ENCODE assay signal across 20 cellular contexts in the genomic region with DNA sequence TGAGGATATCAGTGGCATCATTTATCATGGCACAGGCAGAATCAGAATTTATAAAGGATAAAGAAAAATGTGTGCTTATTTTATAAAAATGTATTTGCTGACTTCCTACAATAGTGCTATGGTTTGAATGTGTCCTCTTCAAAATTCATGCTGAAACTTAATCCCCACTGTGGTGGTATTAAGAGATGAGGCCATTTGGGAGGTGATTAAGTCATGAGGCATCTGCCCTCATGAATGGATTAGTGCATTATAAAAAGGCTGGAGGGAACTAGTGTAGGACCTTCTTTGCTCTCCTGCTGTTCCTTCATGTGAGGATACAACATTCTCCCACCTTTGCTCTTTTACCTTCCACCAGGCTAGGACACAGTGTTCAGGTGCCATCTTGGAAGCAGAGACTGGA.
"Had no signal": no experiment of that assay in that cellular context is flagged by ENCODE, and none has a peak within 500 bp of the region (broad histone marks: within the 10 kb centered on the region; RNA-seq: fewer than 3 reads in every experiment).

No MANE protein-coding gene starts in this region.

- H3K27me3 ChIP-seq: body of pancreas, left lung, sigmoid colon, transverse colon had no signal

- DNase-seq: activated CD4-positive, alpha-beta T cell treated with anti-CD3 and anti-CD28 coated beads, Interleukin-2, amount 10 ng/mL, durations not matched to agents 7 days and 5 days; activated CD4-positive, CD25-positive, alpha-beta regulatory T cell treated with anti-CD3 and anti-CD28 coated beads, Interleukin-2, amount 50 U/mL, for 72 hours; activated CD8-positive, alpha-beta memory T cell treated with anti-CD3 and anti-CD28 coated beads, Interleukin-2, amount 10 ng/mL, durations not matched to agents 7 days and 5 days; activated CD8-positive, alpha-beta T cell treated with anti-CD3 and anti-CD28 coated beads for 36 hours; activated effector memory CD4-positive, alpha-beta T cell treated with anti-CD3 and anti-CD28 coated beads, Interleukin-2, amount 50 U/mL, for 16 hours; activated naive CD4-positive, alpha-beta T cell treated with anti-CD3 and anti-CD28 coated beads, Interleukin-2, amount 50 U/mL, for 16 hours; activated T-cell treated with anti-CD3 and anti-CD28 coated beads for 4 hours; anterior cingulate cortex; body of pancreas; foreskin melanocyte; left lung; naive thymus-derived CD4-positive, alpha-beta T cell; posterior cingulate gyrus; sigmoid colon; stimulated activated CD4-positive, alpha-beta T cell treated with anti-CD3 and anti-CD28 coated beads, Interleukin-2, amount 100 ng/mL, for 48 hours; stimulated activated CD8-positive, alpha-beta memory T cell treated with anti-CD3 and anti-CD28 coated beads, Interleukin-4, amount 100 ng/mL, for 48 hours; stimulated activated naive B cell treated with anti-CD40 and anti-IgM and Interleukin-4, amounts not matched to agents 10 μg/mL and 1 μg/mL and 100 μg/mL, for 72 hours; transverse colon; WERI-Rb-1 had no signal

- ATAC-seq: activated CD8-positive, alpha-beta memory T cell treated with anti-CD3 and anti-CD28 coated beads, Interleukin-2, amount 10 ng/mL, durations not matched to agents 7 days and 5 days; activated CD8-positive, alpha-beta T cell treated with anti-CD3 and anti-CD28 coated beads for 36 hours; body of pancreas; left lung; naive thymus-derived CD4-positive, alpha-beta T cell; stimulated activated naive B cell treated with anti-CD40 and anti-IgM and Interleukin-4, amounts not matched to agents 10 μg/mL and 1 μg/mL and 100 μg/mL, for 72 hours had no signal

- H3K36me3 ChIP-seq: left lung, sigmoid colon, transverse colon, WERI-Rb-1 had no signal

- H3K27ac ChIP-seq: body of pancreas, left lung, sigmoid colon, transverse colon, WERI-Rb-1 had no signal

- H3K9me3 ChIP-seq: body of pancreas had no signal

- H3K4me1 ChIP-seq: body of pancreas, left lung, sigmoid colon, transverse colon had no signal

- H3K4me3 ChIP-seq: body of pancreas, left lung, lung, sigmoid colon, transverse colon had no signal
